17 cellular contexts compared by ENCODE assay signal in the genomic region with DNA sequence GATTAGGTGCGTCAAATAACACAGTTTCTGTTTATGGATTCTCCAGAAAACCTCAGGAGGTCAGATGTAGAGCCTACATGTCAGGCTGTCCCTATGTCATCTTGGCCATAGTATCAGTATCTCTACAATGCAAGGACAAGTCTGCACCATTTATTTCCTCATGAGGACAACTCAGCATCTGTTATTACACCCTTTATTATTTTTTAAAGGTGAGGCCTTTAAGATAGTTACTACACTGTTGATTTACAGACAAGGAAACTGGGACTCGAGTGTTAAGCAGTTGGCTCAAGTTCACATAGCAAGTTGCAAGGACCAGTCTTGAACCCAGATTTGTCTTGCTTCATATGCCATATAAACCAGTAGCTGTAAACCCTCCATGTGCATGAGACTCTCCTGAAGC. TPM values are rescaled to one million over a fixed set of nuclear protein-coding genes. Genes with fewer than 3 reads are reported as not detected.
"Had no signal": no experiment of that assay in that cellular context is flagged by ENCODE, and none has a peak within 500 bp of the region (broad histone marks: within the 10 kb centered on the region; RNA-seq: fewer than 3 reads in every experiment).

No MANE protein-coding gene starts in this region.

- DNase-seq: activated CD4-positive, alpha-beta T cell treated with anti-CD3 and anti-CD28 coated beads for 48 hours; activated effector memory CD4-positive, alpha-beta T cell treated with anti-CD3 and anti-CD28 coated beads, Interleukin-2, amount 50 U/mL, for 16 hours; effector CD8-positive, alpha-beta T cell; hippocampal formation; stimulated activated CD4-positive, alpha-beta T cell treated with anti-CD3 and anti-CD28 coated beads, Interleukin-12 subunit alpha, Interleukin-12 subunit beta, amount 100 ng/mL, for 4 hours; stimulated activated naive CD4-positive, alpha-beta T cell treated with Interleukin-2 at 50 U/mL for 16 hours; T-helper 1 cell had no signal

- H3K36me3 ChIP-seq: ascending aorta, cardiac muscle cell had no signal

- H3K9me3 ChIP-seq: ascending aorta had no signal

- H3K4me1 ChIP-seq: ascending aorta had no signal

- H3K27me3 ChIP-seq: cardiac muscle cell had no signal

- H3K4me3 ChIP-seq: ascending aorta, cardiac muscle cell, coronary artery, SK-N-MC had no signal

- H3K27ac ChIP-seq: ascending aorta, cardiac muscle cell, coronary artery, SK-N-MC had no signal

- H3K4me3 Mint-ChIP-seq: neural crest cell had no signal

RNA-seq across cellular contexts. Expression of a gene that starts 27.3 kb away (rescaled TPM):
- total RNA-seq: activated CD8-positive, alpha-beta memory T cell treated with anti-CD3 and anti-CD28 coated beads for 36 hours; ascending aorta; cardiac muscle cell; glomerular endothelial cell; lung microvascular endothelial cell; neural crest cell; osteocyte; pulmonary artery endothelial cell had no signal
- polyA plus RNA-seq: cardiac muscle cell had no signal
